20 cellular contexts compared by ENCODE assay signal in the genomic region with DNA sequence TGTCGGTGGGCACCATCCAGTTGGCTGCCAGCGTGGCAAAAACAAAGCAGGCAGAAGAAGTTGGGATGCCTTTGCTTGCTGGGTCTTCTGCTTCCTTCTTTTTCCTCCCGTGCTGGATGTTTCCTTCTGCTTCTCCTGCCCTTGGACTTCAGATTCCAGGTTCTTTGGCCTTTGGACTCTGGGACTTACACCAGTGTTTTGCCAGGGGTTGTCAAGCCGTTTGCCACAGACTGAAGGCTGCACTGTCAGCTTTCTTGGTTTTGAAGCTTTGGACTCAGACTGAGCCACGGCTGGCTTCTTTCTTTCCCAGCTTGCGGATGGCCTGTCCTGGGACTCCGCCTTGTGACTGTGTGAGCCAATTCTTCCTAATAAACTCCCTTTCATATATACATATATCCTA. TPM values are rescaled to one million over a fixed set of nuclear protein-coding genes. Genes with fewer than 3 reads are reported as not detected.
DNase-seq lines count a peak whose midpoint lies in the region; ATAC-seq and TF ChIP-seq lines count a peak whose summit lies in the region.
"Had no signal": no experiment of that assay in that cellular context is flagged by ENCODE, and none has a peak within 500 bp of the region (broad histone marks: within the 10 kb centered on the region; RNA-seq: fewer than 3 reads in every experiment).

No MANE protein-coding gene starts in this region.

- H3K4me1 ChIP-seq in IMR-90 (ENCODE audit: control insufficient read depth, insufficient read depth, low read length) (no peaks in the 10 kb centered on the region), Peyer's patch (no peaks in the 10 kb centered on the region), hepatocyte (ENCODE audit: insufficient read depth) (no peaks in the 10 kb centered on the region), mucosa of descending colon (ENCODE audit: low read depth) (no peaks in the 10 kb centered on the region), psoas muscle (no peaks in the 10 kb centered on the region)

- in situ Hi-C loops in IMR-90 (cut with MboI; ENCODE audit: low sequenced_read_pairs), result no loop called here

- H3K4me2 ChIP-seq in IMR-90 (ENCODE audit: low read depth, low read length), result no peak overlapping the region
- no peak overlapping the region for H3K4me2 ChIP-seq in hepatocyte
- H3K4me2 ChIP-seq: BLaER1 treated with 17β-estradiol and CSF1 and Interleukin-3, amounts not matched to agents 10 nM and 100 nM; GM23338 had no signal

- no peak overlapping the region for H3K56ac ChIP-seq in IMR-90 (ENCODE audit: extremely low read depth, insufficient read depth, low read length)

- H3K27me3 ChIP-seq in IMR-90 (ENCODE audit: control insufficient read depth, insufficient read depth, low read length), result no peaks in the 10 kb centered on the region
- H3K27me3 ChIP-seq in Peyer's patch, result no peaks in the 10 kb centered on the region
- H3K27me3 ChIP-seq in hepatocyte, result no peaks in the 10 kb centered on the region
- no peaks in the 10 kb centered on the region for H3K27me3 ChIP-seq in psoas muscle (ENCODE audit: insufficient read depth in 3 of 3, low read length in 2 of 3)
- H3K27me3 ChIP-seq: BLaER1 treated with 17β-estradiol and CSF1 and Interleukin-3, amounts not matched to agents 10 nM and 100 nM had no signal

- H3K27ac ChIP-seq in IMR-90 (ENCODE audit: insufficient read depth, low read length), result no peak overlapping the region
- H3K27ac ChIP-seq in Peyer's patch, result peak overlapping the region in 2 of 4 donors; percentile 60 to 65
- H3K27ac ChIP-seq in hepatocyte, result no peak overlapping the region
- H3K27ac ChIP-seq in psoas muscle, result no peak overlapping the region
- H3K27ac ChIP-seq: BLaER1 treated with 17β-estradiol and CSF1 and Interleukin-3, amounts not matched to agents 10 nM and 100 nM; HL-60 had no signal

- no peak overlapping the region for H3K4me3 Mint-ChIP-seq in CD14-positive monocyte
- H3K4me3 Mint-ChIP-seq: B cell; CD4-positive, CD25-positive, alpha-beta regulatory T cell; CD8-positive, alpha-beta memory T cell; GM23338 had no signal

- no peak overlapping the region for H3K14ac ChIP-seq in IMR-90 (replicated peaks; ENCODE audit: low read depth, low read length)

- no peak overlapping the region for H3K27ac Mint-ChIP-seq in CD14-positive monocyte
- H3K27ac Mint-ChIP-seq: B cell; CD4-positive, CD25-positive, alpha-beta regulatory T cell; CD8-positive, alpha-beta memory T cell; GM23338 had no signal

- CTCF ChIA-PET in IMR-90 (lab: Yijun Ruan, JAX), result no interaction called here

- POLR2A ChIA-PET in IMR-90 (lab: Charles Lee; ENCODE audit: unreplicated experiment), result no interaction called here

- H3K9me3 Mint-ChIP-seq in CD14-positive monocyte, result peaks cover 0 to 8% (median 2%) of the 10 kb centered on the region in 7 donors
- H3K9me3 Mint-ChIP-seq: CD8-positive, alpha-beta memory T cell; GM23338 had no signal

- H3K9me1 ChIP-seq in IMR-90 (ENCODE audit: insufficient read depth, low read length), result no peaks in the 10 kb centered on the region

- no peak overlapping the region for H3K9ac ChIP-seq in IMR-90 (ENCODE audit: low read depth, low read length)
- H3K9ac ChIP-seq: BLaER1 treated with 17β-estradiol and CSF1 and Interleukin-3, amounts not matched to agents 10 nM and 100 nM had no signal

- H2BK5ac ChIP-seq in IMR-90 (ENCODE audit: low read depth, low read length, poor library complexity, severe bottlenecking), result no peak overlapping the region

- H3K9me3 ChIP-seq in IMR-90 (ENCODE audit: control insufficient read depth, insufficient read depth, low read length) (no peaks in the 10 kb centered on the region), Peyer's patch (no peaks in the 10 kb centered on the region), hepatocyte (ENCODE audit: low read depth) (no peaks in the 10 kb centered on the region), mucosa of descending colon (no peaks in the 10 kb centered on the region), psoas muscle (no peaks in the 10 kb centered on the region)

- no peak overlapping the region for H4K5ac ChIP-seq in IMR-90 (ENCODE audit: low read depth, low read length)

- no peak overlapping the region for H2BK20ac ChIP-seq in IMR-90 (ENCODE audit: low read depth, low read length)

- no peak overlapping the region for H2AK9ac ChIP-seq in IMR-90 (replicated peaks; ENCODE audit: low read depth, low read length, poor library complexity)

- intact Hi-C loops in IMR-90 (cut with micrococcal nuclease), result no loop called here
- intact Hi-C loops in mucosa of descending colon (cut with DNase I, micrococcal nuclease), result loop anchor here in 1 of 2 donors (10.0 kb wide), 1 partner anchor 446 kb away; no protein-coding TSS in a partner anchor
- intact Hi-C loops in psoas muscle (cut with DNase I), result no loop called here
- intact Hi-C loops in CD14-positive monocyte (cut with micrococcal nuclease), result loop anchor here in 1 of 2 donors (10.0 kb wide), 1 partner anchor 56 kb away; no protein-coding TSS in a partner anchor

- H3K4me3 ChIP-seq in IMR-90 (ENCODE audit: insufficient read depth, low read depth, low read length), result no peak overlapping the region
- no peak overlapping the region for H3K4me3 ChIP-seq in Peyer's patch
- H3K4me3 ChIP-seq in hepatocyte, result no peak overlapping the region
- no peak overlapping the region for H3K4me3 ChIP-seq in mucosa of descending colon
- no peak overlapping the region for H3K4me3 ChIP-seq in psoas muscle
- H3K4me3 ChIP-seq: BLaER1 treated with 17β-estradiol and CSF1 and Interleukin-3, amounts not matched to agents 10 nM and 100 nM; GM23338 had no signal

- no peak overlapping the region; the same call in 1 of the 2 replicates for H4K91ac ChIP-seq in IMR-90 (ENCODE audit: insufficient read depth, low read depth, low read length)

- H3K18ac ChIP-seq in IMR-90 (ENCODE audit: low read depth, low read length), result no peak overlapping the region

- BruUV-seq in IMR-90 (replicated peaks; lab: Mats Ljungman, UMichigan), result no TSS peak

- no peaks in the 10 kb centered on the region for H3K9me2 ChIP-seq in hepatocyte (replicated peaks; ENCODE audit: insufficient read depth)

- H3K36me3 ChIP-seq in IMR-90 (ENCODE audit: control insufficient read depth, insufficient read depth, low read length) (no peaks in the 10 kb centered on the region), Peyer's patch (no peaks in the 10 kb centered on the region), hepatocyte (replicated peaks; ENCODE audit: insufficient read depth, low read depth) (no peaks in the 10 kb centered on the region), mucosa of descending colon (ENCODE audit: low read depth) (no peaks in the 10 kb centered on the region), psoas muscle (ENCODE audit: insufficient read depth in 1 of 2, low read depth in 1 of 2) (no peaks in the 10 kb centered on the region)

- ATAC-seq in IMR-90 (ENCODE audit: low read depth) (no peak), mucosa of descending colon (peak; percentile 25), psoas muscle (no peak)
- ATAC-seq: GM23338 had no signal

- peaks cover 0 to 5% (median 4%) of the 10 kb centered on the region in 3 donors for H3K27me3 Mint-ChIP-seq in CD14-positive monocyte (ENCODE audit: low read depth in 3 of 3)
- H3K27me3 Mint-ChIP-seq: B cell had no signal

- H2BK15ac ChIP-seq in IMR-90 (ENCODE audit: low read depth, low read length), result no peak overlapping the region

- H2BK120ac ChIP-seq in IMR-90 (ENCODE audit: low read depth, low read length), result no peak overlapping the region

- H3K36me3 Mint-ChIP-seq in CD14-positive monocyte, result no peaks in the 10 kb centered on the region
- H3K36me3 Mint-ChIP-seq: CD4-positive, CD25-positive, alpha-beta regulatory T cell; CD8-positive, alpha-beta memory T cell had no signal

- peaks cover 9% of the 10 kb centered on the region for H3K4me1 Mint-ChIP-seq in CD14-positive monocyte
- H3K4me1 Mint-ChIP-seq: B cell; CD4-positive, CD25-positive, alpha-beta regulatory T cell; CD8-positive, alpha-beta memory T cell; GM23338 had no signal

- H2AFZ ChIP-seq in IMR-90 (replicated peaks; ENCODE audit: low read length, poor library complexity) (peak overlapping the region; percentile 74), hepatocyte (no peak overlapping the region)
- H2AFZ ChIP-seq: GM23338 had no signal

- no peak overlapping the region for H4K8ac ChIP-seq in IMR-90 (ENCODE audit: low read depth in 2 of 2, low read length in 2 of 2)

- TF ChIP-seq RAD21 in IMR-90 (IDR thresholded peaks at IDR 0.05; ENCODE audit: low read length), result no peak

- no peaks in the 10 kb centered on the region for H4K20me1 ChIP-seq in IMR-90 (ENCODE audit: insufficient read depth, low read length)
- no peaks in the 10 kb centered on the region for H4K20me1 ChIP-seq in hepatocyte (ENCODE audit: insufficient read depth, poor library complexity, severe bottlenecking)
- H4K20me1 ChIP-seq: BLaER1 treated with 17β-estradiol and CSF1 and Interleukin-3, amounts not matched to agents 10 nM and 100 nM had no signal

- H3K23ac ChIP-seq in IMR-90 (ENCODE audit: low read depth, low read length), result no peak overlapping the region

- no peaks in the 10 kb centered on the region for H3K79me2 ChIP-seq in hepatocyte

- WGBS in IMR-90 (ENCODE audit: extremely low coverage in 2 of 2, insufficient read length in 1 of 2), 2 experiments, result 46% methylated on average over 5 of the region's 7 CpGs; no CpG with 5 or more reads in 1 of the 2 experiments
- WGBS in hepatocyte (ENCODE audit: low lambda C conversion rate, missing lambda C conversion rate), result 78% methylated on average over 7 of the region's 7 CpGs
- 79 to 86% (median 84%) methylated on average over 7 of the region's 7 CpGs for WGBS in psoas muscle, 3 donors

- H2AK5ac ChIP-seq in IMR-90 (ENCODE audit: low read depth, low read length), result no peak overlapping the region

- H3K4ac ChIP-seq in IMR-90 (ENCODE audit: low read depth, low read length), result no peak overlapping the region

- dilution Hi-C loops in IMR-90 (cut with HindIII; ENCODE audit: low sequenced_read_pairs, unreplicated experiment), result no loop called here

- TF ChIP-seq CTCF in IMR-90 (conservative IDR thresholded peaks at IDR 0.05; ENCODE audit: low read depth, low read length) (no peak), Peyer's patch (IDR thresholded peaks at IDR 0.05) (peak in 3 of 6 experiments; percentile 16 to 31 (median 17)), hepatocyte (IDR thresholded peaks at IDR 0.05; ENCODE audit: poor library complexity) (no peak), mucosa of descending colon (IDR thresholded peaks at IDR 0.05) (no peak), psoas muscle (IDR thresholded peaks at IDR 0.05) (no peak), CD14-positive monocyte (IDR thresholded peaks at IDR 0.05) (no peak)

- no peaks in the 10 kb centered on the region for H3K79me1 ChIP-seq in IMR-90 (ENCODE audit: low read depth in 1 of 2, low read length in 2 of 2)

- DNase-seq in IMR-90 (no peak), Peyer's patch (peak in 2 of 3 donors; percentile 66 to 79), hepatocyte (ENCODE audit: low spot score) (peak; percentile 44), mucosa of descending colon (no peak), NCI-H2227 treated with DMSO at 0.1 percent for 48 hours (lab: John Stamatoyannopoulos, UW) (no peak), psoas muscle (no peak), CD14-positive monocyte (ENCODE audit: low spot score) (no peak), NCI-H774 (lab: John Stamatoyannopoulos, UW) (no peak)
- DNase-seq: CD4-positive, CD25-positive, alpha-beta regulatory T cell; CD8-positive, alpha-beta memory T cell; COR-L47; DMS 273 treated with DMSO at 0.1 percent for 48 hours; DMS53; DND-41; EL; HCEC 1CT had no signal

- TF ChIP-seq POLR2A in IMR-90 (IDR thresholded peaks at IDR 0.05; ENCODE audit: low read depth, low read length), result no peak
- no peak for TF ChIP-seq POLR2A in Peyer's patch (IDR thresholded peaks at IDR 0.05)

RNA-seq across cellular contexts. Expression of a gene that starts 11.4 kb away (rescaled TPM):
- total RNA-seq in IMR-90 (2012; rRNA removed) (25.8 and 36.9 TPM in 2 replicates), Peyer's patch (100 to 1,000 TPM in 1 of 4 donors, 10 to 100 TPM in 3; 61.9 to 133 (median 81.2) TPM), hepatocyte (48.7 and 52.4 TPM in 2 replicates), mucosa of descending colon (100 to 1,000 TPM in 1 of 3 donors, 10 to 100 TPM in 2; 70.4 to 106 (median 93.0) TPM), psoas muscle (10 to 100 TPM; 13.6 to 30.4 (median 17.0) TPM)
- polyA plus RNA-seq in IMR-90 (2012; rRNA removed) (3.4 and 3.7 TPM in 2 replicates), hepatocyte (24.0 and 26.1 TPM in 2 replicates), psoas muscle (10 to 100 TPM in 1 of 3 donors, 1 to 10 TPM in 2; 1.7 to 11.5 (median 6.2) TPM), CD14-positive monocyte (10 to 100 TPM in 1 of 2 donors, 1 to 10 TPM in 1; 10.0 to 11.8 TPM)
- polyA plus RNA-seq in IMR-90 (2012; cell fraction: cytosol; rRNA removed), result 0.82 and 1.1 TPM in 2 replicates
- 2.3 and 6.1 TPM in 2 replicates for polyA plus RNA-seq in IMR-90 (2012; cell fraction: nucleus; rRNA removed; ENCODE audit: low replicate concordance)

Comparison
In these comparisons a context has a peak if more than half of its experiments do, and no peak if none do; other contexts are left out.
1. DNase-seq: peak in Peyer's patch (2 of 3) and hepatocyte (single experiment); none in IMR-90 (single experiment), mucosa of descending colon (0 of 3), NCI-H2227 treated with DMSO at 0.1 percent for 48 hours (single experiment), psoas muscle (0 of 2), CD14-positive monocyte (single experiment) and NCI-H774 (single experiment).